Comparison of ENCODE assay signal across 11 cellular contexts in the genomic region with DNA sequence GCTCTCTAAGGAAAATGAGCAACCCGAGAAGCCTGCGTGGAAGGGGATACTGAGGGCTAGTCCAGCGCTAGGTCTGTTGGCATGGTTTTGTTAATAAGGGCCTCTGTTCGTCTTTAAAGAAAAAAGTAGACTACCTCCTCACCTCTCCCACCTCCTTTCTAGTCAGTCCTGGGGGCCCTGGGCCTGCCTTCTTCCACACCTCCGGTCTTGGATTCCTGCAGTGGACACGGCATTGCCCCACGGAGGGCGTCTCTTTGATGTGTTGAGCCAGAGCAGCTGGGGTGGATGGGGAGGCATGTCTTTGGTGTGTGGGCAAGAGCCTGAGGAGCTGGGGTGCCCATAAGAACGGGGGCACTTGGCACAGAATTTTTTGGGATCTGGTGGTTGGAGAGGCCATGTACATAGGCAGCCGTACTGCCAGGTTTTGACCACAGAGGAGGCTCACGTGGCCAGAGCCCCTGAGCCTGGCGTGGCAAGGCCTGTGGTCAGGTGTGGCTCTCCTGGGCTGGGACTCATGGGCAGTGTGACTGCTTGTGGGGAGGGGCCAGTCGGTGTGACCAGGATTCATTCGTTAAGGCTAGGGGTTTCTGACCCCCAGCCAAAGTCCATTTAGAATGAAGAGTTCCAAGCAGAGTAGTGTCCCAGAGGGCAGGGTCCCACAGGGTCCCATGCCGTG. TPM values are rescaled to one million over a fixed set of nuclear protein-coding genes. Genes with fewer than 3 reads are reported as not detected.
DNase-seq lines count a peak whose midpoint lies in the region; ATAC-seq, FAIRE-seq and TF ChIP-seq lines count a peak whose summit lies in the region.
"Had no signal": no experiment of that assay in that cellular context is flagged by ENCODE, and none has a peak within 500 bp of the region (broad histone marks: within the 10 kb centered on the region; RNA-seq: fewer than 3 reads in every experiment).

No MANE protein-coding gene starts in this region.

- TF ChIP-seq CTCF in glutamatergic neuron (IDR thresholded peaks at IDR 0.05; ENCODE audit: partially characterized antibody, unreplicated experiment), result peak; percentile 22

- intact Hi-C loops in left colon (cut with DNase I, micrococcal nuclease), result loop anchor here (2.0 to 5.0 kb wide), 2 partner anchors 48 kb away; no protein-coding TSS in a partner anchor

- no peak for FAIRE-seq in HTR-8/SVneo (lab: Jason Lieb, UNC)

- H3K36me3 Mint-ChIP-seq in glutamatergic neuron (ENCODE audit: unreplicated experiment), result no peaks in the 10 kb centered on the region

- peak overlapping the region; percentile 83 for H3K4me3 Mint-ChIP-seq in glutamatergic neuron (ENCODE audit: unreplicated experiment)
- H3K4me3 Mint-ChIP-seq: activated T-cell treated with anti-CD3 and anti-CD28 coated beads, Interleukin-2, amount 50 U/mL, for 72 hours; T-cell had no signal

- H3K4me1 Mint-ChIP-seq in glutamatergic neuron (ENCODE audit: low read depth, unreplicated experiment), result peaks cover 33% of the 10 kb centered on the region

- DNase-seq in glutamatergic neuron, result no peak
- DNase-seq in left colon, result no peak
- no peak for DNase-seq in SIG-M5 treated with dmso at 0.1 percent for 504 hours (lab: John Stamatoyannopoulos, UW; ENCODE audit: unreplicated experiment)
- DNase-seq in HTR-8/SVneo (ENCODE audit: insufficient read length, low spot score), result no peak

- peak; percentile 9 for ATAC-seq in GM18511 (IDR thresholded peaks at IDR 0.05; ENCODE audit: unreplicated experiment)
- ATAC-seq in HG03280 (IDR thresholded peaks at IDR 0.05; ENCODE audit: unreplicated experiment), result peak; percentile 13
- no peak for ATAC-seq in left colon

- H3K9me3 Mint-ChIP-seq in glutamatergic neuron (ENCODE audit: unreplicated experiment), result peaks cover 19% of the 10 kb centered on the region
- H3K9me3 Mint-ChIP-seq: activated T-cell treated with anti-CD3 and anti-CD28 coated beads, Interleukin-2, amount 50 U/mL, for 72 hours; T-cell had no signal

- peaks cover 26% of the 10 kb centered on the region for H3K27me3 Mint-ChIP-seq in glutamatergic neuron (ENCODE audit: unreplicated experiment)
- H3K27me3 Mint-ChIP-seq: T-cell had no signal

- peak overlapping the region; percentile 79 for H3K27ac Mint-ChIP-seq in glutamatergic neuron (ENCODE audit: unreplicated experiment)
- H3K27ac Mint-ChIP-seq: activated T-cell treated with anti-CD3 and anti-CD28 coated beads, Interleukin-2, amount 50 U/mL, for 72 hours; T-cell had no signal

RNA-seq across cellular contexts. Expression of gene AGAP3, which starts 38.1 kb away (rescaled TPM):
- total RNA-seq in glutamatergic neuron (ENCODE audit: unreplicated experiment) (406 TPM), left colon (10 to 100 TPM; 50.8 to 64.0 TPM)

RNA-seq across cellular contexts. Expression of gene TMUB1, which starts 41.0 kb away (rescaled TPM):
- total RNA-seq in glutamatergic neuron (ENCODE audit: unreplicated experiment), result 45.7 TPM
- total RNA-seq in left colon, result 10 to 100 TPM; 72.4 to 80.7 TPM

RNA-seq across cellular contexts. Expression of gene GBX1, which starts 43.2 kb away (rescaled TPM):
- total RNA-seq in glutamatergic neuron (ENCODE audit: unreplicated experiment), result not detected
- total RNA-seq in left colon, result not detected
- total RNA-seq: activated T-cell treated with anti-CD3 and anti-CD28 coated beads, Interleukin-2, amount 50 U/mL, for 72 hours; dermis microvascular lymphatic vessel endothelial cell; fibroblast of lung; PC-9; T-cell had no signal

RNA-seq across cellular contexts. Expression of gene FASTK, which starts 43.7 kb away (rescaled TPM):
- 64.7 TPM for total RNA-seq in glutamatergic neuron (ENCODE audit: unreplicated experiment)
- 100 to 1,000 TPM in 1 of 2 donors, 10 to 100 TPM in 1; 82.0 to 108 TPM for total RNA-seq in left colon
